Comparison of ENCODE assay signal across 23 cellular contexts in genomic region chr2:200664770-200665494, GRCh38.
"Had no signal": no experiment of that assay in that cellular context is flagged by ENCODE, and none has a peak within 500 bp of the region (broad histone marks: within the 10 kb centered on the region; RNA-seq: fewer than 3 reads in every experiment).

No MANE protein-coding gene starts in this region.

- H3K36me3 ChIP-seq: cardiac muscle cell, heart right ventricle, lower lobe of right lung, ovary, transverse colon, WERI-Rb-1 had no signal

- DNase-seq: activated CD4-positive, alpha-beta T cell treated with anti-CD3 and anti-CD28 coated beads, Interleukin-2, amount 10 ng/mL, durations not matched to agents 7 days and 5 days; activated CD4-positive, CD25-positive, alpha-beta regulatory T cell treated with anti-CD3 and anti-CD28 coated beads, Interleukin-2, amount 50 U/mL, for 72 hours; activated CD8-positive, alpha-beta memory T cell treated with anti-CD3 and anti-CD28 coated beads, Interleukin-2, amount 10 ng/mL, durations not matched to agents 7 days and 5 days; activated CD8-positive, alpha-beta T cell treated with anti-CD3 and anti-CD28 coated beads for 36 hours; activated effector memory CD4-positive, alpha-beta T cell treated with anti-CD3 and anti-CD28 coated beads, Interleukin-2, amount 50 U/mL, for 16 hours; activated naive CD4-positive, alpha-beta T cell treated with anti-CD3 and anti-CD28 coated beads, Interleukin-2, amount 10 ng/mL, durations not matched to agents 7 days and 5 days; activated T-cell treated with anti-CD3 and anti-CD28 coated beads for 4 hours; cortex of kidney; endodermal cell; heart right ventricle; kidney; lower lobe of right lung; mesendoderm; naive thymus-derived CD4-positive, alpha-beta T cell; ovary; right cardiac atrium; stimulated activated CD4-positive, alpha-beta T cell treated with anti-CD3 and anti-CD28 coated beads, Interleukin-12 subunit alpha, Interleukin-12 subunit beta, amount 100 ng/mL, for 4 hours; stimulated activated naive CD8-positive, alpha-beta T cell treated with anti-CD3 and anti-CD28 coated beads, Interleukin-15, amount 100 ng/mL, for 72 hours; transverse colon; WERI-Rb-1 had no signal

- FAIRE-seq: kidney had no signal

- H3K27me3 ChIP-seq: cardiac muscle cell, ovary, suprapubic skin, transverse colon had no signal

- H3K4me3 ChIP-seq: cardiac muscle cell, heart right ventricle, lower lobe of right lung, ovary, suprapubic skin, transverse colon had no signal

- H3K4me1 ChIP-seq: heart right ventricle, lower lobe of right lung, suprapubic skin, transverse colon had no signal

- H3K27ac ChIP-seq: cardiac muscle cell, heart right ventricle, lower lobe of right lung, ovary, suprapubic skin, transverse colon, WERI-Rb-1 had no signal

- H3K9me3 ChIP-seq: heart right ventricle, lower lobe of right lung, ovary, suprapubic skin, transverse colon had no signal

- ATAC-seq: activated CD8-positive, alpha-beta memory T cell treated with anti-CD3 and anti-CD28 coated beads, Interleukin-2, amount 10 ng/mL, durations not matched to agents 7 days and 5 days; activated CD8-positive, alpha-beta T cell treated with anti-CD3 and anti-CD28 coated beads for 36 hours; heart right ventricle; lower lobe of right lung; naive thymus-derived CD4-positive, alpha-beta T cell; right cardiac atrium; stimulated activated effector memory CD8-positive, alpha-beta T cell treated with anti-CD3 and anti-CD28 coated beads, Interleukin-12 subunit alpha, Interleukin-12 subunit beta, amount 100 ng/mL, for 72 hours; stimulated activated naive CD8-positive, alpha-beta T cell treated with anti-CD3 and anti-CD28 coated beads, Interleukin-15, amount 100 ng/mL, for 72 hours had no signal
